ENCODE assay signal across 2 cellular contexts in the genomic region with DNA sequence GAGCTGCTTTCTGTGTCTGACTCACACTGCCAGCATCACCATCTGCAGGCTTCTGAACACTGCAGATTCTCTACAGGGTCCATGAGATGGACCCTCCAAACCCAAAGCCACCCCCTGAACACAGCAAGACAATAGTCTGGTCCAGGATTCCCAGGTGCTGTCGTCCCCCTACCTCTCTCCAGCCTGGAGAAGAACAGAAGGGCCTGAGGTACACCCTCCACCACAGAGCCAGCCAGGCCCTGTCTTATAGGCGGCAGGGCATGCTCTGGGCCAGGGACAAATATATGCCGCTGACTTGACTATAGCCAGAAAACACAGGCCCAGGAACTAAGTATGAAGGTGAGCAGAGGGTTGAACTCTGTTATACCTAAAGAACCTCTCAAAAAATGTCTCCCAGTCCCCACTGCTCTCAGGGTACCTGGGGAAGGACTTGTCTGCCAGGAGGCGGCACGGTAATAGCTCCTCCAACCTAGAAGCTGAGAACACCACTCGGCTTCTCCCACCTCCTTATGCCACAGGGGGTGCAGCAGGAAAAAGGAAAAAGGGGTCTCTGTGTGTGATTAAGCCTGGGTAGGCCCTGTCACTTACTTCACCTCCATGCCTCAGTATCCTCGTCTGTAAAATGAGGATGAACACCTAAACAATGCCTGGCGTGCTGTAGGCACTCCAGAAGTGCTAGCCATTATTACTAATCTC.
TF ChIP-seq lines count a peak whose summit lies in the region.

No MANE protein-coding gene starts in this region.

TF ChIP-seq in SK-N-SH treated with all-trans-retinoic acid at 6 μM for 48 hours, 23 proteins besides CTCF, POLR2A, EP300 and RAD21 (continued from another document):
- TF ChIP-seq, protein P1, sequence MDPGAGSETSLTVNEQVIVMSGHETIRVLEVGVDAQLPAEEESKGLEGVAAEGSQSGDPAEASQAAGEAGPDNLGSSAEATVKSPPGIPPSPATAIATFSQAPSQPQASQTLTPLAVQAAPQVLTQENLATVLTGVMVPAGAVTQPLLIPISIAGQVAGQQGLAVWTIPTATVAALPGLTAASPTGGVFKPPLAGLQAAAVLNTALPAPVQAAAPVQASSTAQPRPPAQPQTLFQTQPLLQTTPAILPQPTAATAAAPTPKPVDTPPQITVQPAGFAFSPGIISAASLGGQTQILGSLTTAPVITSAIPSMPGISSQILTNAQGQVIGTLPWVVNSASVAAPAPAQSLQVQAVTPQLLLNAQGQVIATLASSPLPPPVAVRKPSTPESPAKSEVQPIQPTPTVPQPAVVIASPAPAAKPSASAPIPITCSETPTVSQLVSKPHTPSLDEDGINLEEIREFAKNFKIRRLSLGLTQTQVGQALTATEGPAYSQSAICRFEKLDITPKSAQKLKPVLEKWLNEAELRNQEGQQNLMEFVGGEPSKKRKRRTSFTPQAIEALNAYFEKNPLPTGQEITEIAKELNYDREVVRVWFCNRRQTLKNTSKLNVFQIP (CRISPR knock-in tag; IDR thresholded peaks at IDR 0.05; ENCODE audit: borderline replicate concordance, low read depth) = no peak
- TF ChIP-seq, protein P2, sequence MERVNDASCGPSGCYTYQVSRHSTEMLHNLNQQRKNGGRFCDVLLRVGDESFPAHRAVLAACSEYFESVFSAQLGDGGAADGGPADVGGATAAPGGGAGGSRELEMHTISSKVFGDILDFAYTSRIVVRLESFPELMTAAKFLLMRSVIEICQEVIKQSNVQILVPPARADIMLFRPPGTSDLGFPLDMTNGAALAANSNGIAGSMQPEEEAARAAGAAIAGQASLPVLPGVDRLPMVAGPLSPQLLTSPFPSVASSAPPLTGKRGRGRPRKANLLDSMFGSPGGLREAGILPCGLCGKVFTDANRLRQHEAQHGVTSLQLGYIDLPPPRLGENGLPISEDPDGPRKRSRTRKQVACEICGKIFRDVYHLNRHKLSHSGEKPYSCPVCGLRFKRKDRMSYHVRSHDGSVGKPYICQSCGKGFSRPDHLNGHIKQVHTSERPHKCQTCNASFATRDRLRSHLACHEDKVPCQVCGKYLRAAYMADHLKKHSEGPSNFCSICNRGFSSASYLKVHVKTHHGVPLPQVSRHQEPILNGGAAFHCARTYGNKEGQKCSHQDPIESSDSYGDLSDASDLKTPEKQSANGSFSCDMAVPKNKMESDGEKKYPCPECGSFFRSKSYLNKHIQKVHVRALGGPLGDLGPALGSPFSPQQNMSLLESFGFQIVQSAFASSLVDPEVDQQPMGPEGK (CRISPR knock-in tag; IDR thresholded peaks at IDR 0.05; ENCODE audit: borderline replicate concordance) = no peak
- TF ChIP-seq ZNF565 (CRISPR knock-in tag; conservative IDR thresholded peaks at IDR 0.05; ENCODE audit: low read depth) = no peak
- TF ChIP-seq ZFP3 (CRISPR knock-in tag; IDR thresholded peaks at IDR 0.05) = no peak
- TF ChIP-seq OSR1 (CRISPR knock-in tag; IDR thresholded peaks at IDR 0.05) = no peak
- TF ChIP-seq, protein P3, sequence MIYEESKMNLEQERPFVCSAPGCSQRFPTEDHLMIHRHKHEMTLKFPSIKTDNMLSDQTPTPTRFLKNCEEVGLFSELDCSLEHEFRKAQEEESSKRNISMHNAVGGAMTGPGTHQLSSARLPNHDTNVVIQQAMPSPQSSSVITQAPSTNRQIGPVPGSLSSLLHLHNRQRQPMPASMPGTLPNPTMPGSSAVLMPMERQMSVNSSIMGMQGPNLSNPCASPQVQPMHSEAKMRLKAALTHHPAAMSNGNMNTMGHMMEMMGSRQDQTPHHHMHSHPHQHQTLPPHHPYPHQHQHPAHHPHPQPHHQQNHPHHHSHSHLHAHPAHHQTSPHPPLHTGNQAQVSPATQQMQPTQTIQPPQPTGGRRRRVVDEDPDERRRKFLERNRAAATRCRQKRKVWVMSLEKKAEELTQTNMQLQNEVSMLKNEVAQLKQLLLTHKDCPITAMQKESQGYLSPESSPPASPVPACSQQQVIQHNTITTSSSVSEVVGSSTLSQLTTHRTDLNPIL (CRISPR knock-in tag; IDR thresholded peaks at IDR 0.05; ENCODE audit: low read depth) = no peak
- no peak for TF ChIP-seq ISL1 (CRISPR knock-in tag; IDR thresholded peaks at IDR 0.05)
- TF ChIP-seq GLIS3 (CRISPR knock-in tag; IDR thresholded peaks at IDR 0.05) = no peak
- no peak for TF ChIP-seq ZFP30 (CRISPR knock-in tag; IDR thresholded peaks at IDR 0.05)
- TF ChIP-seq ESRRG (CRISPR knock-in tag; IDR thresholded peaks at IDR 0.05) = no peak
- no peak for TF ChIP-seq TOX (CRISPR knock-in tag; IDR thresholded peaks at IDR 0.05; ENCODE audit: borderline replicate concordance)
- TF ChIP-seq ZNF70 (CRISPR knock-in tag; IDR thresholded peaks at IDR 0.05) = no peak
- TF ChIP-seq RARB (CRISPR knock-in tag; IDR thresholded peaks at IDR 0.05) = no peak
- TF ChIP-seq ARNTL (CRISPR knock-in tag; IDR thresholded peaks at IDR 0.05; ENCODE audit: borderline replicate concordance, low read depth) = no peak
- TF ChIP-seq CSDC2 (CRISPR knock-in tag; IDR thresholded peaks at IDR 0.05) = no peak
- no peak for TF ChIP-seq PPARA (CRISPR knock-in tag; IDR thresholded peaks at IDR 0.05; ENCODE audit: borderline replicate concordance)
- TF ChIP-seq ZNF8 (CRISPR knock-in tag; IDR thresholded peaks at IDR 0.05) = no peak

TF ChIP-seq in SK-N-SH, 30 proteins besides CTCF, POLR2A, EP300 and RAD21 (continued from another document):
- TF ChIP-seq, protein P4, sequence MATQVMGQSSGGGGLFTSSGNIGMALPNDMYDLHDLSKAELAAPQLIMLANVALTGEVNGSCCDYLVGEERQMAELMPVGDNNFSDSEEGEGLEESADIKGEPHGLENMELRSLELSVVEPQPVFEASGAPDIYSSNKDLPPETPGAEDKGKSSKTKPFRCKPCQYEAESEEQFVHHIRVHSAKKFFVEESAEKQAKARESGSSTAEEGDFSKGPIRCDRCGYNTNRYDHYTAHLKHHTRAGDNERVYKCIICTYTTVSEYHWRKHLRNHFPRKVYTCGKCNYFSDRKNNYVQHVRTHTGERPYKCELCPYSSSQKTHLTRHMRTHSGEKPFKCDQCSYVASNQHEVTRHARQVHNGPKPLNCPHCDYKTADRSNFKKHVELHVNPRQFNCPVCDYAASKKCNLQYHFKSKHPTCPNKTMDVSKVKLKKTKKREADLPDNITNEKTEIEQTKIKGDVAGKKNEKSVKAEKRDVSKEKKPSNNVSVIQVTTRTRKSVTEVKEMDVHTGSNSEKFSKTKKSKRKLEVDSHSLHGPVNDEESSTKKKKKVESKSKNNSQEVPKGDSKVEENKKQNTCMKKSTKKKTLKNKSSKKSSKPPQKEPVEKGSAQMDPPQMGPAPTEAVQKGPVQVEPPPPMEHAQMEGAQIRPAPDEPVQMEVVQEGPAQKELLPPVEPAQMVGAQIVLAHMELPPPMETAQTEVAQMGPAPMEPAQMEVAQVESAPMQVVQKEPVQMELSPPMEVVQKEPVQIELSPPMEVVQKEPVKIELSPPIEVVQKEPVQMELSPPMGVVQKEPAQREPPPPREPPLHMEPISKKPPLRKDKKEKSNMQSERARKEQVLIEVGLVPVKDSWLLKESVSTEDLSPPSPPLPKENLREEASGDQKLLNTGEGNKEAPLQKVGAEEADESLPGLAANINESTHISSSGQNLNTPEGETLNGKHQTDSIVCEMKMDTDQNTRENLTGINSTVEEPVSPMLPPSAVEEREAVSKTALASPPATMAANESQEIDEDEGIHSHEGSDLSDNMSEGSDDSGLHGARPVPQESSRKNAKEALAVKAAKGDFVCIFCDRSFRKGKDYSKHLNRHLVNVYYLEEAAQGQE (IDR thresholded peaks at IDR 0.05; ENCODE audit: low read depth, low read length) = no peak
- TF ChIP-seq ELF1 (IDR thresholded peaks at IDR 0.05) = no peak
- TF ChIP-seq, protein P5, sequence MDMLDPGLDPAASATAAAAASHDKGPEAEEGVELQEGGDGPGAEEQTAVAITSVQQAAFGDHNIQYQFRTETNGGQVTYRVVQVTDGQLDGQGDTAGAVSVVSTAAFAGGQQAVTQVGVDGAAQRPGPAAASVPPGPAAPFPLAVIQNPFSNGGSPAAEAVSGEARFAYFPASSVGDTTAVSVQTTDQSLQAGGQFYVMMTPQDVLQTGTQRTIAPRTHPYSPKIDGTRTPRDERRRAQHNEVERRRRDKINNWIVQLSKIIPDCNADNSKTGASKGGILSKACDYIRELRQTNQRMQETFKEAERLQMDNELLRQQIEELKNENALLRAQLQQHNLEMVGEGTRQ (IDR thresholded peaks at IDR 0.05; ENCODE audit: borderline replicate concordance, low read depth, low read length) = no peak
- no peak for TF ChIP-seq NRF1 (IDR thresholded peaks at IDR 0.05; ENCODE audit: low read depth, low read length)
- TF ChIP-seq, protein P6, sequence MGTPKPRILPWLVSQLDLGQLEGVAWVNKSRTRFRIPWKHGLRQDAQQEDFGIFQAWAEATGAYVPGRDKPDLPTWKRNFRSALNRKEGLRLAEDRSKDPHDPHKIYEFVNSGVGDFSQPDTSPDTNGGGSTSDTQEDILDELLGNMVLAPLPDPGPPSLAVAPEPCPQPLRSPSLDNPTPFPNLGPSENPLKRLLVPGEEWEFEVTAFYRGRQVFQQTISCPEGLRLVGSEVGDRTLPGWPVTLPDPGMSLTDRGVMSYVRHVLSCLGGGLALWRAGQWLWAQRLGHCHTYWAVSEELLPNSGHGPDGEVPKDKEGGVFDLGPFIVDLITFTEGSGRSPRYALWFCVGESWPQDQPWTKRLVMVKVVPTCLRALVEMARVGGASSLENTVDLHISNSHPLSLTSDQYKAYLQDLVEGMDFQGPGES (IDR thresholded peaks at IDR 0.05; ENCODE audit: low read depth, low read length) = no peak
- TF ChIP-seq RCOR1 (IDR thresholded peaks at IDR 0.05; ENCODE audit: low read length) = no peak
TF ChIP-seq in SK-N-SH: peak in this region for 0.
